8 cellular contexts compared by ENCODE assay signal in genomic region chr12:95674631-95675030, GRCh38.
DNase-seq lines count a peak whose midpoint lies in the region; ATAC-seq and TF ChIP-seq lines count a peak whose summit lies in the region.

No MANE protein-coding gene starts in this region.

- H3K9me3 ChIP-seq in Peyer's patch = no peaks in the 10 kb centered on the region

- H3K36me3 ChIP-seq in Peyer's patch = no peaks in the 10 kb centered on the region

- TF ChIP-seq EP300 in Ishikawa (IDR thresholded peaks at IDR 0.05; ENCODE audit: borderline replicate concordance) = no peak

- no peak for TF ChIP-seq CTCF in cardiac fibroblast (IDR thresholded peaks at IDR 0.05; ENCODE audit: low read depth, low read length)
- TF ChIP-seq CTCF in omental fat pad (IDR thresholded peaks at IDR 0.05) = no peak
- TF ChIP-seq CTCF in Peyer's patch (IDR thresholded peaks at IDR 0.05) = no peak

- H3K4me1 ChIP-seq in Peyer's patch = no peaks in the 10 kb centered on the region

- no peaks in the 10 kb centered on the region for H3K36me3 Mint-ChIP-seq in stimulated activated effector memory CD8-positive, alpha-beta T cell treated with anti-CD3 and anti-CD28 coated beads, Interleukin-12 subunit alpha, Interleukin-12 subunit beta, amount 100 ng/mL, for 72 hours

- no peak overlapping the region for H3K27ac ChIP-seq in Peyer's patch

- no peak for TF ChIP-seq POLR2A in Peyer's patch (IDR thresholded peaks at IDR 0.05)

- H3K27me3 ChIP-seq in Peyer's patch = no peaks in the 10 kb centered on the region

- no peak for ATAC-seq in stimulated activated effector memory CD8-positive, alpha-beta T cell treated with anti-CD3 and anti-CD28 coated beads, Interleukin-12 subunit alpha, Interleukin-12 subunit beta, amount 100 ng/mL, for 72 hours
- ATAC-seq in omental fat pad (ENCODE audit: low FRiP score) = no peak

- H3K4me3 ChIP-seq in cardiac fibroblast (replicated peaks in 1 of 2; ENCODE audit: low read depth in 2 of 2, low read length in 2 of 2) = no peak overlapping the region
- H3K4me3 ChIP-seq in Peyer's patch = no peak overlapping the region

- H3K27ac Mint-ChIP-seq in stimulated activated effector memory CD8-positive, alpha-beta T cell treated with anti-CD3 and anti-CD28 coated beads, Interleukin-12 subunit alpha, Interleukin-12 subunit beta, amount 100 ng/mL, for 72 hours = no peak overlapping the region

- DNase-seq in NCI-H2227 (lab: John Stamatoyannopoulos, UW; ENCODE audit: unreplicated experiment) = peak; percentile 62
- DNase-seq in cardiac fibroblast (ENCODE audit: low read depth in 2 of 2) = peak; percentile 61 to 78
- DNase-seq in pulmonary artery endothelial cell (ENCODE audit: low read depth, low spot score) = peak; percentile 43
- DNase-seq in cerebellar nuclear complex (lab: John Stamatoyannopoulos, UW) = no peak
- no peak for DNase-seq in stimulated activated effector memory CD8-positive, alpha-beta T cell treated with anti-CD3 and anti-CD28 coated beads, Interleukin-12 subunit alpha, Interleukin-12 subunit beta, amount 100 ng/mL, for 72 hours (ENCODE audit: low spot score in 2 of 2)
- DNase-seq in omental fat pad (ENCODE audit: low spot score) = no peak
- DNase-seq in Peyer's patch = no peak

- H3K4me3 Mint-ChIP-seq in stimulated activated effector memory CD8-positive, alpha-beta T cell treated with anti-CD3 and anti-CD28 coated beads, Interleukin-12 subunit alpha, Interleukin-12 subunit beta, amount 100 ng/mL, for 72 hours = no peak overlapping the region

- no peak for TF ChIP-seq RAD21 in Ishikawa (IDR thresholded peaks at IDR 0.05; ENCODE audit: low read depth)

- no peaks in the 10 kb centered on the region for H3K9me3 Mint-ChIP-seq in stimulated activated effector memory CD8-positive, alpha-beta T cell treated with anti-CD3 and anti-CD28 coated beads, Interleukin-12 subunit alpha, Interleukin-12 subunit beta, amount 100 ng/mL, for 72 hours

- no peaks in the 10 kb centered on the region for H3K4me1 Mint-ChIP-seq in stimulated activated effector memory CD8-positive, alpha-beta T cell treated with anti-CD3 and anti-CD28 coated beads, Interleukin-12 subunit alpha, Interleukin-12 subunit beta, amount 100 ng/mL, for 72 hours

TF ChIP-seq in Ishikawa, 13 proteins besides CTCF, POLR2A, EP300 and RAD21:
- TF ChIP-seq FOXM1 (IDR thresholded peaks at IDR 0.05; ENCODE audit: borderline replicate concordance, low read depth) (no peak), NFIC (IDR thresholded peaks at IDR 0.05) (peak; percentile 55), MAX (IDR thresholded peaks at IDR 0.05) (no peak)

Comparison
In these comparisons a context has a peak if more than half of its experiments do, and no peak if none do; other contexts are left out.
1. DNase-seq: peak in NCI-H2227 (single experiment), cardiac fibroblast (2 of 2) and pulmonary artery endothelial cell (single experiment); none in cerebellar nuclear complex (0 of 2), stimulated activated effector memory CD8-positive, alpha-beta T cell treated with anti-CD3 and anti-CD28 coated beads, Interleukin-12 subunit alpha, Interleukin-12 subunit beta, amount 100 ng/mL, for 72 hours (0 of 2), omental fat pad (single experiment) and Peyer's patch (0 of 3).